Comparison of ENCODE assay signal across 10 cellular contexts in the genomic region with DNA sequence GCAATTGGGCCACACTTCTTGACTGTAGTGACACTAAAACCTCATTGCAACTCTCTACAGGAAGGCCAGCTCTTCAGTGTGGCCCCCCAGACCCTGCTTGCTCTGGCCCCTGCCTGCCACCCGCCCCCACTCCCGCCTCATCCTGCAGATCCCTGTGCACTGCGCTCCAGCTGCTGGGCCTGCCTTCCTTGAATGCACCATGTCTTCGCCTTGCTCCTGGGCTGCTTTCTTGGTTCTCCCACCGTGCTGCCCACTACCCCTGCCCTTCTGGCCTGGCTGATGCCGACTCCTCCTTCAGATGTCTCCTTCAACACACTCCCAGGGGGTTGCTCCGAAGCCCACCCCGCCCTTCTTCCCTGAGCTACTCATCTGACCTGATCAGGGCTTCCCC.
A peak's percentile ranks its signal among the peaks of the same experiment; 100 is the strongest.
DNase-seq lines count a peak whose midpoint lies in the region; ATAC-seq, FAIRE-seq and TF ChIP-seq lines count a peak whose summit lies in the region.
"Had no signal": no experiment of that assay in that cellular context is flagged by ENCODE, and none has a peak within 500 bp of the region (broad histone marks: within the 10 kb centered on the region; RNA-seq: fewer than 3 reads in every experiment).

No MANE protein-coding gene starts in this region.

- TF ChIP-seq CTCF in 22Rv1 (IDR thresholded peaks at IDR 0.05) (no peak), D721Med (IDR thresholded peaks at IDR 0.05; ENCODE audit: insufficient read depth, missing control alignments) (no peak)

- H2BK12ac ChIP-seq in trophoblast cell (ENCODE audit: low read length): no peak overlapping the region

- H4K12ac ChIP-seq in trophoblast cell (ENCODE audit: low read depth, low read length): peak overlapping the region; percentile 4

- H4K91ac ChIP-seq in trophoblast cell (ENCODE audit: low read depth, low read length): peak overlapping the region; percentile 50

- H2BK120ac ChIP-seq in trophoblast cell (ENCODE audit: insufficient read depth, low read length, poor library complexity): peak overlapping the region; percentile 10

- H3K4ac ChIP-seq in trophoblast cell (ENCODE audit: low read depth, low read length): no peak overlapping the region

- peaks cover 11% of the 10 kb centered on the region for H3K79me1 ChIP-seq in trophoblast cell (ENCODE audit: low read length)

- H3K9me3 ChIP-seq in NT2/D1 (ENCODE audit: insufficient read depth, low read length) (no peaks in the 10 kb centered on the region), esophagus (ENCODE audit: control insufficient read depth in 2 of 2, insufficient read depth in 1 of 2, low read depth in 1 of 2, low read length in 1 of 2) (no peaks in the 10 kb centered on the region), trophoblast cell (ENCODE audit: insufficient read depth, low read depth, low read length) (no peaks in the 10 kb centered on the region)

- H4K8ac ChIP-seq in trophoblast cell (ENCODE audit: low read depth, low read length): no peak overlapping the region

- peak overlapping the region; percentile 65 for H2AK5ac ChIP-seq in trophoblast cell (ENCODE audit: low read length)

- peak overlapping the region; percentile 30 for H3K14ac ChIP-seq in trophoblast cell (ENCODE audit: low read length)

- no peak for DNase-seq in NT2/D1 (ENCODE audit: low read depth, low spot score)
- no peak for DNase-seq in trophoblast cell
- DNase-seq in H7: no peak
- DNase-seq in D721Med (ENCODE audit: insufficient read length, low spot score): no peak
- no peak for DNase-seq in activated naive CD4-positive, alpha-beta T cell treated with anti-CD3 and anti-CD28 coated beads, Interleukin-2, amount 50 U/mL, for 72 hours (ENCODE audit: low spot score in 2 of 2)

- peak overlapping the region; percentile 17 for H2AFZ ChIP-seq in trophoblast cell (ENCODE audit: insufficient read depth, low read length, poor library complexity)

- no peak for FAIRE-seq in D721Med (lab: Jason Lieb, UNC)

- H3K27ac Mint-ChIP-seq in activated naive CD4-positive, alpha-beta T cell treated with anti-CD3 and anti-CD28 coated beads, Interleukin-2, amount 50 U/mL, for 72 hours: peak overlapping the region in 1 of 2 donors; percentile 85
- H3K27ac Mint-ChIP-seq: activated T-cell treated with anti-CD3 and anti-CD28 coated beads, Interleukin-2, amount 50 U/mL, for 72 hours; progenitor cell of endocrine pancreas had no signal

- no peaks in the 10 kb centered on the region for H3K36me3 ChIP-seq in NT2/D1 (ENCODE audit: insufficient read depth, insufficient read length, low read length)
- H3K36me3 ChIP-seq in esophagus (ENCODE audit: control insufficient read depth in 2 of 2, insufficient read depth in 2 of 2, low read length in 1 of 2): no peaks in the 10 kb centered on the region
- no peaks in the 10 kb centered on the region for H3K36me3 ChIP-seq in trophoblast cell (ENCODE audit: control insufficient read depth in 1 of 2, insufficient read depth in 2 of 2, low read length in 2 of 2)
- H3K36me3 ChIP-seq in H7 (replicated peaks; ENCODE audit: control insufficient read depth, insufficient read depth, low read length): no peaks in the 10 kb centered on the region

- H3K27me3 ChIP-seq in NT2/D1 (ENCODE audit: insufficient read depth, insufficient read length) (no peaks in the 10 kb centered on the region), esophagus (ENCODE audit: control insufficient read depth in 1 of 2, insufficient read depth in 2 of 2, low read length in 2 of 2) (no peaks in the 10 kb centered on the region), trophoblast cell (ENCODE audit: insufficient read depth, low read length) (no peaks in the 10 kb centered on the region), H7 (ENCODE audit: control insufficient read depth, insufficient read depth, low read length) (no peaks in the 10 kb centered on the region)

- 73 to 84% methylated on average over 8 of the region's 8 CpGs for WGBS in esophagus, 2 donors
- WGBS in trophoblast cell (ENCODE audit: extremely low coverage, insufficient coverage, insufficient read length): no CpG with 5 or more reads among the region's 8 CpGs

- no peak for ATAC-seq in HG03354 (IDR thresholded peaks at IDR 0.05; ENCODE audit: poor library complexity, severe bottlenecking, unreplicated experiment)
- ATAC-seq in activated naive CD4-positive, alpha-beta T cell treated with anti-CD3 and anti-CD28 coated beads, Interleukin-2, amount 50 U/mL, for 72 hours: no peak

- H3K79me2 ChIP-seq in trophoblast cell (ENCODE audit: control insufficient read depth, insufficient read depth, low read length, poor library complexity): peaks cover 2% of the 10 kb centered on the region

- H3K4me3 ChIP-seq in NT2/D1 (ENCODE audit: insufficient read length, low read depth): no peak overlapping the region
- H3K4me3 ChIP-seq in esophagus (ENCODE audit: low read depth in 1 of 2, low read length in 2 of 2): no peak overlapping the region
- no peak overlapping the region for H3K4me3 ChIP-seq in trophoblast cell (ENCODE audit: low read depth, low read length)
- no peak overlapping the region for H3K4me3 ChIP-seq in H7 (ENCODE audit: insufficient read depth, low read depth, low read length)

- no peak overlapping the region for H3K23ac ChIP-seq in trophoblast cell (ENCODE audit: low read length)

- H3K4me1 ChIP-seq in NT2/D1 (ENCODE audit: insufficient read depth, insufficient read length) (peaks cover 8% of the 10 kb centered on the region), esophagus (ENCODE audit: control insufficient read depth in 2 of 2, insufficient read depth in 2 of 2, low read length in 1 of 2) (peaks cover 0 to 4% of the 10 kb centered on the region in 2 donors), trophoblast cell (ENCODE audit: control insufficient read depth in 1 of 2, insufficient read depth in 2 of 2, low read length in 2 of 2) (peaks cover 18% of the 10 kb centered on the region in 2 experiments)

- H3K9ac ChIP-seq in NT2/D1 (ENCODE audit: insufficient read length, low read depth) (peak overlapping the region; percentile 50), trophoblast cell (ENCODE audit: low read length) (no peak overlapping the region)

- H3K4me2 ChIP-seq in trophoblast cell (ENCODE audit: low read length): no peak overlapping the region

- H3K36me3 Mint-ChIP-seq in activated naive CD4-positive, alpha-beta T cell treated with anti-CD3 and anti-CD28 coated beads, Interleukin-2, amount 50 U/mL, for 72 hours: no peaks in the 10 kb centered on the region

- H3K27ac ChIP-seq in 22Rv1 (peak overlapping the region; percentile 85), esophagus (ENCODE audit: low read depth in 2 of 2, low read length in 1 of 2) (peak overlapping the region; percentile 49 to 95), trophoblast cell (ENCODE audit: low read depth, low read length) (peak overlapping the region; percentile 61)

- no peak overlapping the region for H2BK5ac ChIP-seq in trophoblast cell (ENCODE audit: low read depth, low read length, poor library complexity)

- H3K18ac ChIP-seq in trophoblast cell (ENCODE audit: low read length): peak overlapping the region; percentile 57

- H3K9me3 Mint-ChIP-seq in activated naive CD4-positive, alpha-beta T cell treated with anti-CD3 and anti-CD28 coated beads, Interleukin-2, amount 50 U/mL, for 72 hours: no peaks in the 10 kb centered on the region
- H3K9me3 Mint-ChIP-seq: activated T-cell treated with anti-CD3 and anti-CD28 coated beads, Interleukin-2, amount 50 U/mL, for 72 hours had no signal
